In the genomic region with DNA sequence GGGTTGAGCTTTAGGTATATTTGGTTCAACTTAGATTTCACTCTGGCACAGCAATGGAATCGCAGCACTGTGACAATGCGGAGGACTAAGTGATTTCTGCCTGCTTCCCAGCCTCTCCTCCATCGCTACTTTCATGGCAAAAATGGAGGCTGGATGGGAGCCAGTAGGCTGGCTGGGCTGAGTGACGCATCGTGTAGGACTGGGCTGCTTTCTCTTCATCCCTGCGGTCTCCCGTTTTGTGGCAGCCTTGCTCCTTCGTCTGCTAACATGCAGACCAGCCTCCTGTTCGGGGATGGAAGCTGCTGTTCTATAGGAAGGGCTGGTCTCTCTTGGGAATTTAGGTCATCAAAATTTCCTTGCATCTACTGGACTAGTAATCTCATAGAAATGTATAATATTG, we compare ENCODE assay signal across 1 cellular context.
TF ChIP-seq lines count a peak whose summit lies in the region.

No MANE protein-coding gene starts in this region.

TF ChIP-seq in K562, 482 proteins besides CTCF, POLR2A, EP300 and RAD21:
- TF ChIP-seq ZNF609 (CRISPR knock-in tag; IDR thresholded peaks at IDR 0.05; ENCODE audit: borderline replicate concordance) = no peak
- no peak for TF ChIP-seq DACH1 (IDR thresholded peaks at IDR 0.05; ENCODE audit: partially characterized antibody)
- TF ChIP-seq ELF4 (CRISPR knock-in tag; IDR thresholded peaks at IDR 0.05) = no peak
- TF ChIP-seq COPS2 (conservative IDR thresholded peaks at IDR 0.05) = no peak
- TF ChIP-seq GTF2E2 (tag; IDR thresholded peaks at IDR 0.05) = no peak
- TF ChIP-seq IRF1 (CRISPR knock-in tag; IDR thresholded peaks at IDR 0.05; ENCODE audit: borderline replicate concordance) = no peak
- no peak for TF ChIP-seq ZNF79 (CRISPR knock-in tag; IDR thresholded peaks at IDR 0.05; ENCODE audit: low read depth)
- TF ChIP-seq FOXP1 (CRISPR knock-in tag; IDR thresholded peaks at IDR 0.05) = no peak
- no peak for TF ChIP-seq FOXK2 (conservative IDR thresholded peaks at IDR 0.05 in 1 of 2, IDR thresholded peaks at IDR 0.05 in 1 of 2; ENCODE audit: low read depth in 2 of 2)
- no peak for TF ChIP-seq ESRRB (CRISPR knock-in tag; IDR thresholded peaks at IDR 0.05; ENCODE audit: borderline replicate concordance)
- TF ChIP-seq, protein P1, sequence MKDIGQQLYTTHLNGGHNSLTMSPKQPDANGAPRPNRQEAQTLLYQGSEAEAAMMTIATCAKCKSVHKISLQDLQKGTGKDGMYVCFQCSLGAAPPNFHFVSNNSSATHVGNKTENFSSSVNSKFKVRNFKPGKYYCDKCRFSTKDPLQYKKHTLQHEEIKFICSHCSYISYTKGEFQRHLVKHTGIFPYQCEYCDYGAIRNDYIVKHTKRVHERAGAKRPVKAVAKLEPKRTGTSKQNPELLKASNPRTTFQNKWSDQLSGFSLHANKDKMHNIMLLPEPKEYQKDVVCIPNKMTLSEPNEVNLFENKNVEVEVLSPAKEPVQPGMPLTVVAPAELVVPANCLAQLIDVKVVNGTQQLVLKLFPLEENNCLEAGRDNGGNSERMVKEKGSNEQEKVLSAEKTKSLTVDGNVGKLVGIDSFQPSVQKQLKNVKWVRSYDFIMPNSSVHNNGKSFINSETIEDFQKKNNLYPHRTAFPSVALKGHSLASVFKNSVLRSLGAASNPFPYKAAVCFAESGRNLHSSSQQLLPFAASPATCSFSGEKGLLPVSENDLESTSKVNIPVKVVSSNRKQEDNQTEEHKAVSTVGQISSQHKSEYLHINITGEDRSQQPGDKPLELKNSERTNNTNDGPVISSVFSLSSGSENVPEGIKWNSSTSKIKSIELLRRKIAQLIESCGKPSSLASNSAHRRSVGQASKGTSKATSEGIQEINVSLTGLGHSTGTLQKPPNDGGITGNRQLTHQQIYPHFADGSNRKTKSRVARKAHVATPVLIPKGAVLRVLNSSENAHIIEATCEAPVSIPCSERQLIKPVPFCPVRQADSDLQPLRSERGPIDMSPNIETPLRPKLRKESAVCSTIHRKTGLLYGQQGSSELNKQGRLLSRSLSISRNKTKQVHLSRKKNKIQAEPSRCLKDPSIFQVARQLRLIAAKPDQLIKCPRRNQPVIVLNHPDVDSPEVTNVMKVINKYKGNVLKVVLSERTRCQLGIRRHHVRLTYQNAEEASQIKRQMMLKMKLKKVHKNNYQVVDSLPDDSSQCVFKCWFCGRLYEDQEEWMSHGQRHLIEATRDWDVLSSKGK (CRISPR knock-in tag; IDR thresholded peaks at IDR 0.05) = no peak
- TF ChIP-seq, protein P2, sequence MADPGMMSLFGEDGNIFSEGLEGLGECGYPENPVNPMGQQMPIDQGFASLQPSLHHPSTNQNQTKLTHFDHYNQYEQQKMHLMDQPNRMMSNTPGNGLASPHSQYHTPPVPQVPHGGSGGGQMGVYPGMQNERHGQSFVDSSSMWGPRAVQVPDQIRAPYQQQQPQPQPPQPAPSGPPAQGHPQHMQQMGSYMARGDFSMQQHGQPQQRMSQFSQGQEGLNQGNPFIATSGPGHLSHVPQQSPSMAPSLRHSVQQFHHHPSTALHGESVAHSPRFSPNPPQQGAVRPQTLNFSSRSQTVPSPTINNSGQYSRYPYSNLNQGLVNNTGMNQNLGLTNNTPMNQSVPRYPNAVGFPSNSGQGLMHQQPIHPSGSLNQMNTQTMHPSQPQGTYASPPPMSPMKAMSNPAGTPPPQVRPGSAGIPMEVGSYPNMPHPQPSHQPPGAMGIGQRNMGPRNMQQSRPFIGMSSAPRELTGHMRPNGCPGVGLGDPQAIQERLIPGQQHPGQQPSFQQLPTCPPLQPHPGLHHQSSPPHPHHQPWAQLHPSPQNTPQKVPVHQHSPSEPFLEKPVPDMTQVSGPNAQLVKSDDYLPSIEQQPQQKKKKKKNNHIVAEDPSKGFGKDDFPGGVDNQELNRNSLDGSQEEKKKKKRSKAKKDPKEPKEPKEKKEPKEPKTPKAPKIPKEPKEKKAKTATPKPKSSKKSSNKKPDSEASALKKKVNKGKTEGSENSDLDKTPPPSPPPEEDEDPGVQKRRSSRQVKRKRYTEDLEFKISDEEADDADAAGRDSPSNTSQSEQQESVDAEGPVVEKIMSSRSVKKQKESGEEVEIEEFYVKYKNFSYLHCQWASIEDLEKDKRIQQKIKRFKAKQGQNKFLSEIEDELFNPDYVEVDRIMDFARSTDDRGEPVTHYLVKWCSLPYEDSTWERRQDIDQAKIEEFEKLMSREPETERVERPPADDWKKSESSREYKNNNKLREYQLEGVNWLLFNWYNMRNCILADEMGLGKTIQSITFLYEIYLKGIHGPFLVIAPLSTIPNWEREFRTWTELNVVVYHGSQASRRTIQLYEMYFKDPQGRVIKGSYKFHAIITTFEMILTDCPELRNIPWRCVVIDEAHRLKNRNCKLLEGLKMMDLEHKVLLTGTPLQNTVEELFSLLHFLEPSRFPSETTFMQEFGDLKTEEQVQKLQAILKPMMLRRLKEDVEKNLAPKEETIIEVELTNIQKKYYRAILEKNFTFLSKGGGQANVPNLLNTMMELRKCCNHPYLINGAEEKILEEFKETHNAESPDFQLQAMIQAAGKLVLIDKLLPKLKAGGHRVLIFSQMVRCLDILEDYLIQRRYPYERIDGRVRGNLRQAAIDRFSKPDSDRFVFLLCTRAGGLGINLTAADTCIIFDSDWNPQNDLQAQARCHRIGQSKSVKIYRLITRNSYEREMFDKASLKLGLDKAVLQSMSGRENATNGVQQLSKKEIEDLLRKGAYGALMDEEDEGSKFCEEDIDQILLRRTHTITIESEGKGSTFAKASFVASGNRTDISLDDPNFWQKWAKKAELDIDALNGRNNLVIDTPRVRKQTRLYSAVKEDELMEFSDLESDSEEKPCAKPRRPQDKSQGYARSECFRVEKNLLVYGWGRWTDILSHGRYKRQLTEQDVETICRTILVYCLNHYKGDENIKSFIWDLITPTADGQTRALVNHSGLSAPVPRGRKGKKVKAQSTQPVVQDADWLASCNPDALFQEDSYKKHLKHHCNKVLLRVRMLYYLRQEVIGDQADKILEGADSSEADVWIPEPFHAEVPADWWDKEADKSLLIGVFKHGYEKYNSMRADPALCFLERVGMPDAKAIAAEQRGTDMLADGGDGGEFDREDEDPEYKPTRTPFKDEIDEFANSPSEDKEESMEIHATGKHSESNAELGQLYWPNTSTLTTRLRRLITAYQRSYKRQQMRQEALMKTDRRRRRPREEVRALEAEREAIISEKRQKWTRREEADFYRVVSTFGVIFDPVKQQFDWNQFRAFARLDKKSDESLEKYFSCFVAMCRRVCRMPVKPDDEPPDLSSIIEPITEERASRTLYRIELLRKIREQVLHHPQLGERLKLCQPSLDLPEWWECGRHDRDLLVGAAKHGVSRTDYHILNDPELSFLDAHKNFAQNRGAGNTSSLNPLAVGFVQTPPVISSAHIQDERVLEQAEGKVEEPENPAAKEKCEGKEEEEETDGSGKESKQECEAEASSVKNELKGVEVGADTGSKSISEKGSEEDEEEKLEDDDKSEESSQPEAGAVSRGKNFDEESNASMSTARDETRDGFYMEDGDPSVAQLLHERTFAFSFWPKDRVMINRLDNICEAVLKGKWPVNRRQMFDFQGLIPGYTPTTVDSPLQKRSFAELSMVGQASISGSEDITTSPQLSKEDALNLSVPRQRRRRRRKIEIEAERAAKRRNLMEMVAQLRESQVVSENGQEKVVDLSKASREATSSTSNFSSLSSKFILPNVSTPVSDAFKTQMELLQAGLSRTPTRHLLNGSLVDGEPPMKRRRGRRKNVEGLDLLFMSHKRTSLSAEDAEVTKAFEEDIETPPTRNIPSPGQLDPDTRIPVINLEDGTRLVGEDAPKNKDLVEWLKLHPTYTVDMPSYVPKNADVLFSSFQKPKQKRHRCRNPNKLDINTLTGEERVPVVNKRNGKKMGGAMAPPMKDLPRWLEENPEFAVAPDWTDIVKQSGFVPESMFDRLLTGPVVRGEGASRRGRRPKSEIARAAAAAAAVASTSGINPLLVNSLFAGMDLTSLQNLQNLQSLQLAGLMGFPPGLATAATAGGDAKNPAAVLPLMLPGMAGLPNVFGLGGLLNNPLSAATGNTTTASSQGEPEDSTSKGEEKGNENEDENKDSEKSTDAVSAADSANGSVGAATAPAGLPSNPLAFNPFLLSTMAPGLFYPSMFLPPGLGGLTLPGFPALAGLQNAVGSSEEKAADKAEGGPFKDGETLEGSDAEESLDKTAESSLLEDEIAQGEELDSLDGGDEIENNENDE (IDR thresholded peaks at IDR 0.05; ENCODE audit: low read depth, low read length) = no peak
- TF ChIP-seq GABPB2 (CRISPR knock-in tag; conservative IDR thresholded peaks at IDR 0.05) = no peak
- TF ChIP-seq ETS2 (tag; IDR thresholded peaks at IDR 0.05; ENCODE audit: borderline replicate concordance, poor library complexity, severe bottlenecking) = no peak
- no peak for TF ChIP-seq CBX5 (IDR thresholded peaks at IDR 0.05; ENCODE audit: borderline replicate concordance, low read depth)
TF ChIP-seq in K562: peak in this region for 0.
